Comparison of ENCODE assay signal across 1 cellular context in the genomic region with DNA sequence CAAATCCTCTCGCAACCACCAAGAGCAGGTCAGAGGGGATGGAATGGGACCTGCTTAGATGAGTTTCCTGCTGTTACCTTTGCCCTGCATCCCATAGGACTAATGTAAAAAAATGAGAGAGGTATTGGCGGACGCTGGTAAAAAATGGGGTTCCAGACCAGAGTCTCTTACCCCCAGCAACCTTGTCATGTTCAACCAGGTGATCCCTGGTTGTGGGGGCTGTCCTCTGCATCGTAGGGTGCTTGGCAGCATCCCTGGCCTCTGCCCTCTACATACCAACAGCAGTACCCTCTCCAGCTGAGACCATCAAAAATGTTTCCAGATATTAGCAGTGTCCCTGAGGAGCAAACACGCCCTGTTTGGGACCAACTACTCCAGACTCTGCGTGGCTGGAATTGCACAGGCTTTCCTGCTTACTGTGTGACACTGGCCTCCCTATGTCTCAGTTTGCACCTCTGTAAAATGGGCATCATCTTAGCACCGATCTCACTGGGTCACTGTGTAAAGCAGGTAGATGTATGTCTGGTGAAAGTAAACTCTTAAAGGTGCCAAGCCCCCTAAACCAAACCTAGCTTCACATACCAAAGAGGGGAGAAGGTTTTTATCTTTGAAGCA.
TF ChIP-seq lines count a peak whose summit lies in the region.

No MANE protein-coding gene starts in this region.

TF ChIP-seq in H1, 55 proteins besides CTCF, POLR2A, EP300 and RAD21:
- no peak for TF ChIP-seq GABPA (IDR thresholded peaks at IDR 0.05; ENCODE audit: borderline replicate concordance, insufficient read depth, low read length)
- TF ChIP-seq TCF12 (IDR thresholded peaks at IDR 0.05; ENCODE audit: low read depth, low read length), result no peak
- no peak for TF ChIP-seq CHD2 (IDR thresholded peaks at IDR 0.05; ENCODE audit: low read length)
- no peak for TF ChIP-seq BACH1 (IDR thresholded peaks at IDR 0.05; ENCODE audit: low read length)
- no peak for TF ChIP-seq TBP (IDR thresholded peaks at IDR 0.05; ENCODE audit: low read depth, low read length)
- TF ChIP-seq JUND (IDR thresholded peaks at IDR 0.05; ENCODE audit: low read length), result no peak
- TF ChIP-seq GTF2F1 (IDR thresholded peaks at IDR 0.05; ENCODE audit: borderline replicate concordance, low read depth, low read length), result no peak
- no peak for TF ChIP-seq ASH2L (IDR thresholded peaks at IDR 0.05; ENCODE audit: low read length)
- TF ChIP-seq FOSL1 (IDR thresholded peaks at IDR 0.05; ENCODE audit: insufficient read depth, low read depth, low read length), result no peak
- TF ChIP-seq RFX5 (IDR thresholded peaks at IDR 0.05; ENCODE audit: borderline replicate concordance, low read depth, low read length), result no peak
- TF ChIP-seq, protein P1, sequence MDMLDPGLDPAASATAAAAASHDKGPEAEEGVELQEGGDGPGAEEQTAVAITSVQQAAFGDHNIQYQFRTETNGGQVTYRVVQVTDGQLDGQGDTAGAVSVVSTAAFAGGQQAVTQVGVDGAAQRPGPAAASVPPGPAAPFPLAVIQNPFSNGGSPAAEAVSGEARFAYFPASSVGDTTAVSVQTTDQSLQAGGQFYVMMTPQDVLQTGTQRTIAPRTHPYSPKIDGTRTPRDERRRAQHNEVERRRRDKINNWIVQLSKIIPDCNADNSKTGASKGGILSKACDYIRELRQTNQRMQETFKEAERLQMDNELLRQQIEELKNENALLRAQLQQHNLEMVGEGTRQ (IDR thresholded peaks at IDR 0.05; ENCODE audit: low read length), result no peak
- no peak for TF ChIP-seq YY1 (IDR thresholded peaks at IDR 0.05; ENCODE audit: low read depth, low read length)
- TF ChIP-seq ZNF274 (IDR thresholded peaks at IDR 0.05; ENCODE audit: borderline replicate concordance, extremely low read depth, low read length), result no peak
- no peak for TF ChIP-seq TAF7 (optimal IDR thresholded peaks at IDR 0.05; ENCODE audit: borderline replicate concordance, low read depth, low read length)
- no peak for TF ChIP-seq CBX8 (IDR thresholded peaks at IDR 0.05; ENCODE audit: borderline replicate concordance, low read depth, low read length)
- TF ChIP-seq KDM1A (IDR thresholded peaks at IDR 0.05; ENCODE audit: borderline replicate concordance, low read length), result no peak
- TF ChIP-seq SRF (IDR thresholded peaks at IDR 0.05; ENCODE audit: low read depth, low read length), result no peak
- TF ChIP-seq, protein P2, sequence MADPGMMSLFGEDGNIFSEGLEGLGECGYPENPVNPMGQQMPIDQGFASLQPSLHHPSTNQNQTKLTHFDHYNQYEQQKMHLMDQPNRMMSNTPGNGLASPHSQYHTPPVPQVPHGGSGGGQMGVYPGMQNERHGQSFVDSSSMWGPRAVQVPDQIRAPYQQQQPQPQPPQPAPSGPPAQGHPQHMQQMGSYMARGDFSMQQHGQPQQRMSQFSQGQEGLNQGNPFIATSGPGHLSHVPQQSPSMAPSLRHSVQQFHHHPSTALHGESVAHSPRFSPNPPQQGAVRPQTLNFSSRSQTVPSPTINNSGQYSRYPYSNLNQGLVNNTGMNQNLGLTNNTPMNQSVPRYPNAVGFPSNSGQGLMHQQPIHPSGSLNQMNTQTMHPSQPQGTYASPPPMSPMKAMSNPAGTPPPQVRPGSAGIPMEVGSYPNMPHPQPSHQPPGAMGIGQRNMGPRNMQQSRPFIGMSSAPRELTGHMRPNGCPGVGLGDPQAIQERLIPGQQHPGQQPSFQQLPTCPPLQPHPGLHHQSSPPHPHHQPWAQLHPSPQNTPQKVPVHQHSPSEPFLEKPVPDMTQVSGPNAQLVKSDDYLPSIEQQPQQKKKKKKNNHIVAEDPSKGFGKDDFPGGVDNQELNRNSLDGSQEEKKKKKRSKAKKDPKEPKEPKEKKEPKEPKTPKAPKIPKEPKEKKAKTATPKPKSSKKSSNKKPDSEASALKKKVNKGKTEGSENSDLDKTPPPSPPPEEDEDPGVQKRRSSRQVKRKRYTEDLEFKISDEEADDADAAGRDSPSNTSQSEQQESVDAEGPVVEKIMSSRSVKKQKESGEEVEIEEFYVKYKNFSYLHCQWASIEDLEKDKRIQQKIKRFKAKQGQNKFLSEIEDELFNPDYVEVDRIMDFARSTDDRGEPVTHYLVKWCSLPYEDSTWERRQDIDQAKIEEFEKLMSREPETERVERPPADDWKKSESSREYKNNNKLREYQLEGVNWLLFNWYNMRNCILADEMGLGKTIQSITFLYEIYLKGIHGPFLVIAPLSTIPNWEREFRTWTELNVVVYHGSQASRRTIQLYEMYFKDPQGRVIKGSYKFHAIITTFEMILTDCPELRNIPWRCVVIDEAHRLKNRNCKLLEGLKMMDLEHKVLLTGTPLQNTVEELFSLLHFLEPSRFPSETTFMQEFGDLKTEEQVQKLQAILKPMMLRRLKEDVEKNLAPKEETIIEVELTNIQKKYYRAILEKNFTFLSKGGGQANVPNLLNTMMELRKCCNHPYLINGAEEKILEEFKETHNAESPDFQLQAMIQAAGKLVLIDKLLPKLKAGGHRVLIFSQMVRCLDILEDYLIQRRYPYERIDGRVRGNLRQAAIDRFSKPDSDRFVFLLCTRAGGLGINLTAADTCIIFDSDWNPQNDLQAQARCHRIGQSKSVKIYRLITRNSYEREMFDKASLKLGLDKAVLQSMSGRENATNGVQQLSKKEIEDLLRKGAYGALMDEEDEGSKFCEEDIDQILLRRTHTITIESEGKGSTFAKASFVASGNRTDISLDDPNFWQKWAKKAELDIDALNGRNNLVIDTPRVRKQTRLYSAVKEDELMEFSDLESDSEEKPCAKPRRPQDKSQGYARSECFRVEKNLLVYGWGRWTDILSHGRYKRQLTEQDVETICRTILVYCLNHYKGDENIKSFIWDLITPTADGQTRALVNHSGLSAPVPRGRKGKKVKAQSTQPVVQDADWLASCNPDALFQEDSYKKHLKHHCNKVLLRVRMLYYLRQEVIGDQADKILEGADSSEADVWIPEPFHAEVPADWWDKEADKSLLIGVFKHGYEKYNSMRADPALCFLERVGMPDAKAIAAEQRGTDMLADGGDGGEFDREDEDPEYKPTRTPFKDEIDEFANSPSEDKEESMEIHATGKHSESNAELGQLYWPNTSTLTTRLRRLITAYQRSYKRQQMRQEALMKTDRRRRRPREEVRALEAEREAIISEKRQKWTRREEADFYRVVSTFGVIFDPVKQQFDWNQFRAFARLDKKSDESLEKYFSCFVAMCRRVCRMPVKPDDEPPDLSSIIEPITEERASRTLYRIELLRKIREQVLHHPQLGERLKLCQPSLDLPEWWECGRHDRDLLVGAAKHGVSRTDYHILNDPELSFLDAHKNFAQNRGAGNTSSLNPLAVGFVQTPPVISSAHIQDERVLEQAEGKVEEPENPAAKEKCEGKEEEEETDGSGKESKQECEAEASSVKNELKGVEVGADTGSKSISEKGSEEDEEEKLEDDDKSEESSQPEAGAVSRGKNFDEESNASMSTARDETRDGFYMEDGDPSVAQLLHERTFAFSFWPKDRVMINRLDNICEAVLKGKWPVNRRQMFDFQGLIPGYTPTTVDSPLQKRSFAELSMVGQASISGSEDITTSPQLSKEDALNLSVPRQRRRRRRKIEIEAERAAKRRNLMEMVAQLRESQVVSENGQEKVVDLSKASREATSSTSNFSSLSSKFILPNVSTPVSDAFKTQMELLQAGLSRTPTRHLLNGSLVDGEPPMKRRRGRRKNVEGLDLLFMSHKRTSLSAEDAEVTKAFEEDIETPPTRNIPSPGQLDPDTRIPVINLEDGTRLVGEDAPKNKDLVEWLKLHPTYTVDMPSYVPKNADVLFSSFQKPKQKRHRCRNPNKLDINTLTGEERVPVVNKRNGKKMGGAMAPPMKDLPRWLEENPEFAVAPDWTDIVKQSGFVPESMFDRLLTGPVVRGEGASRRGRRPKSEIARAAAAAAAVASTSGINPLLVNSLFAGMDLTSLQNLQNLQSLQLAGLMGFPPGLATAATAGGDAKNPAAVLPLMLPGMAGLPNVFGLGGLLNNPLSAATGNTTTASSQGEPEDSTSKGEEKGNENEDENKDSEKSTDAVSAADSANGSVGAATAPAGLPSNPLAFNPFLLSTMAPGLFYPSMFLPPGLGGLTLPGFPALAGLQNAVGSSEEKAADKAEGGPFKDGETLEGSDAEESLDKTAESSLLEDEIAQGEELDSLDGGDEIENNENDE (IDR thresholded peaks at IDR 0.05; ENCODE audit: insufficient replicate concordance, low read length), result no peak
- no peak for TF ChIP-seq NANOG (IDR thresholded peaks at IDR 0.05; ENCODE audit: insufficient read depth, low read depth, low read length, poor library complexity, severe bottlenecking)
- TF ChIP-seq, protein P3, sequence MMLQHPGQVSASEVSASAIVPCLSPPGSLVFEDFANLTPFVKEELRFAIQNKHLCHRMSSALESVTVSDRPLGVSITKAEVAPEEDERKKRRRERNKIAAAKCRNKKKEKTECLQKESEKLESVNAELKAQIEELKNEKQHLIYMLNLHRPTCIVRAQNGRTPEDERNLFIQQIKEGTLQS (IDR thresholded peaks at IDR 0.05; ENCODE audit: insufficient read depth, low read depth, low read length), result no peak
